Comparison of ENCODE assay signal across 31 cellular contexts in the genomic region with DNA sequence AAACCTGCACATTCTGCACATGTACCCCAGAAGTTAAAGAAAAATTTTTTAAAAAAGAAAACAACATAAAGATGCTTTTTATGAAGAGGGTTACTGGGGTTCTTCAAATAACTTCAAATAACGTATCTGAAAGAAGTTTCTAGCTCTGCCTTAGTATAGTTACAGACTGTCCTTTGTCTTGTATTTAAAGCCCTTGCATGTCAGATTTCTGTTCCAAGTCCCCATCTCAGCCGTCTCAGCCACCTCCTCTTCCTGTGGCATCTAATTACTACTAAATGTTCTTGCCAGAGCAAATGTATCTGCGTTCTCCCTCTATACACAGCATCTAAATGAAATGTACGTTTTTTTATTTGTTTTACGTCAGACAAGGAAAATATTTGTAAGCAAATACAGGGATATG.
"Had no signal": no experiment of that assay in that cellular context is flagged by ENCODE, and none has a peak within 500 bp of the region (broad histone marks: within the 10 kb centered on the region; RNA-seq: fewer than 3 reads in every experiment).

No MANE protein-coding gene starts in this region.

- H3K36me3 ChIP-seq: brain microvascular endothelial cell, cardiac muscle cell, SJCRH30, WERI-Rb-1 had no signal

- H3K4me1 ChIP-seq: SJCRH30 had no signal

- H3K4me3 ChIP-seq: cardiac muscle cell, SJCRH30, SK-N-MC had no signal

- H3K27me3 ChIP-seq: brain microvascular endothelial cell, cardiac muscle cell, SJCRH30 had no signal

- ATAC-seq: activated CD8-positive, alpha-beta T cell treated with anti-CD3 and anti-CD28 coated beads for 36 hours; activated T-cell treated with anti-CD3 and anti-CD28 coated beads, Interleukin-2, amount 50 U/mL, for 72 hours; activated T-helper 17 cell treated with anti-CD3 and anti-CD28 coated beads, Interleukin-2, amount 50 U/mL, for 72 hours had no signal

- H3K27ac ChIP-seq: brain microvascular endothelial cell, cardiac muscle cell, SJCRH30, SK-N-MC, WERI-Rb-1 had no signal

- DNase-seq: activated CD4-positive, alpha-beta T cell treated with anti-CD3 and anti-CD28 coated beads for 1 hour; activated CD4-positive, alpha-beta T cell treated with anti-CD3 and anti-CD28 coated beads, Interleukin-2, amount 10 ng/mL, durations not matched to agents 24 days and 14 days; activated CD4-positive, alpha-beta T cell treated with anti-CD3 and anti-CD28 coated beads, Interleukin-2, amount 50 U/mL, for 4 hours; activated CD4-positive, CD25-positive, alpha-beta regulatory T cell; activated CD8-positive, alpha-beta T cell treated with anti-CD3 and anti-CD28 coated beads for 36 hours; activated effector memory CD4-positive, alpha-beta T cell treated with anti-CD3 and anti-CD28 coated beads, Interleukin-2, amount 50 U/mL, for 16 hours; activated naive CD4-positive, alpha-beta T cell; activated naive CD4-positive, alpha-beta T cell treated with anti-CD3 and anti-CD28 coated beads, Interleukin-2, amount 50 U/mL, for 16 hours; activated naive CD8-positive, alpha-beta T cell treated with anti-CD3 and anti-CD28 coated beads for 36 hours; activated T-cell treated with anti-CD3 and anti-CD28 coated beads, Interleukin-2, amount 50 U/mL, for 1 hour; activated T-cell treated with anti-CD3 and anti-CD28 coated beads, Interleukin-2, amount 50 U/mL, for 72 hours; amniotic stem cell; aorta; brain microvascular endothelial cell; NCI-H1092 treated with DMSO at 0.1 percent for 48 hours; NCI-H1417; NCI-H146; NCI-H187; NCI-H2029 treated with DMSO at 0.1 percent for 48 hours; NCI-H2107; NCI-H2171; NCI-H226; NCI-H446 treated with DMSO at 0.1 percent for 48 hours; NCI-H524 treated with DMSO at 0.1 percent for 48 hours; OCI-M1; SHP77; SJCRH30; WERI-Rb-1 had no signal

- H3K9me3 ChIP-seq: SJCRH30 had no signal
